In genomic region chr1:190178827-190179226, GRCh38 we compare ENCODE assay signal across 9 cellular contexts.
"Had no signal": no experiment of that assay in that cellular context is flagged by ENCODE, and none has a peak within 500 bp of the region (broad histone marks: within the 10 kb centered on the region; RNA-seq: fewer than 3 reads in every experiment).

No MANE protein-coding gene starts in this region.

- H3K9ac ChIP-seq: GM23248, KMS-11 had no signal

- H3K4me2 ChIP-seq: KMS-11 had no signal

- H3K27ac ChIP-seq: GM23248, KMS-11 had no signal

- ATAC-seq: HCT116 had no signal

- DNase-seq: GM23248, GOT3, H7, HFFc6, KBM-7 had no signal

- H3K4me1 ChIP-seq: HAP-1 had no signal

- H2AFZ ChIP-seq: GM23248 had no signal

- FAIRE-seq: HTR-8/SVneo had no signal

- H3K36me3 ChIP-seq: HAP-1 had no signal

- H3K9me3 ChIP-seq: HAP-1 had no signal

- H3K27ac Mint-ChIP-seq: HFFc6 had no signal

- H3K4me3 Mint-ChIP-seq: HFFc6 had no signal

- H3K4me3 ChIP-seq: GM23248, HAP-1 had no signal
